Comparison of ENCODE assay signal across 14 cellular contexts in genomic region chr2:191567229-191567628, GRCh38.
"Had no signal": no experiment of that assay in that cellular context is flagged by ENCODE, and none has a peak within 500 bp of the region (broad histone marks: within the 10 kb centered on the region; RNA-seq: fewer than 3 reads in every experiment).

No MANE protein-coding gene starts in this region.

- ATAC-seq: heart left ventricle; left lobe of liver; naive thymus-derived CD8-positive, alpha-beta T cell; sciatic nerve had no signal

- H3K27me3 ChIP-seq: neutrophil, tibial nerve had no signal

- H3K27ac ChIP-seq: coronary artery, heart left ventricle, neutrophil, tibial nerve had no signal

- H3K4me3 ChIP-seq: coronary artery, heart left ventricle, tibial nerve had no signal

- H3K36me3 ChIP-seq: heart left ventricle, neutrophil, tibial nerve had no signal

- DNase-seq: effector CD8-positive, alpha-beta T cell; heart left ventricle; hypothalamus; kidney glomerular epithelial cell; mammary epithelial cell; naive thymus-derived CD8-positive, alpha-beta T cell; posterior cingulate gyrus; stimulated activated CD4-positive, alpha-beta T cell treated with anti-CD3 and anti-CD28 coated beads, Interleukin-2, amount 100 ng/mL, for 24 hours; stimulated activated naive CD4-positive, alpha-beta T cell had no signal

- H3K9me3 ChIP-seq: heart left ventricle, neutrophil, tibial nerve had no signal
